Comparison of ENCODE assay signal across 25 cellular contexts in genomic region chr2:86782748-86783147, GRCh38. TPM values are rescaled to one million over a fixed set of nuclear protein-coding genes. Genes with fewer than 3 reads are reported as not detected.
"Had no signal": no experiment of that assay in that cellular context is flagged by ENCODE, and none has a peak within 500 bp of the region (broad histone marks: within the 10 kb centered on the region; RNA-seq: fewer than 3 reads in every experiment).

No MANE protein-coding gene starts in this region.

- H3K27ac ChIP-seq: neural progenitor cell, right atrium auricular region, transverse colon had no signal

- H3K9me3 Mint-ChIP-seq: activated CD4-positive, alpha-beta memory T cell treated with anti-CD3 and anti-CD28 coated beads for 36 hours; activated CD4-positive, alpha-beta T cell treated with anti-CD3 and anti-CD28 coated beads, Interleukin-2, amount 10 ng/mL, durations not matched to agents 24 days and 14 days; activated T-cell treated with anti-CD3 and anti-CD28 coated beads, Interleukin-2, amount 50 U/mL, for 72 hours; endodermal cell; natural killer cell had no signal

- H3K36me3 ChIP-seq: neural progenitor cell, right atrium auricular region, transverse colon had no signal

- H3K4me1 Mint-ChIP-seq: activated CD4-positive, alpha-beta T cell treated with anti-CD3 and anti-CD28 coated beads, Interleukin-2, amount 10 ng/mL, durations not matched to agents 24 days and 14 days; endodermal cell; neural progenitor cell had no signal

- H3K9me3 ChIP-seq: right atrium auricular region, transverse colon had no signal

- H3K4me3 ChIP-seq: neural progenitor cell, right atrium auricular region, smooth muscle cell, transverse colon had no signal

- H3K4me3 Mint-ChIP-seq: activated CD4-positive, alpha-beta memory T cell treated with anti-CD3 and anti-CD28 coated beads for 36 hours; activated CD4-positive, alpha-beta T cell treated with anti-CD3 and anti-CD28 coated beads, Interleukin-2, amount 10 ng/mL, durations not matched to agents 24 days and 14 days; activated T-cell treated with anti-CD3 and anti-CD28 coated beads, Interleukin-2, amount 50 U/mL, for 72 hours; endodermal cell; natural killer cell; neural progenitor cell had no signal

- H3K27ac Mint-ChIP-seq: activated CD4-positive, alpha-beta memory T cell treated with anti-CD3 and anti-CD28 coated beads for 36 hours; activated CD4-positive, alpha-beta T cell treated with anti-CD3 and anti-CD28 coated beads, Interleukin-2, amount 10 ng/mL, durations not matched to agents 24 days and 14 days; endodermal cell; neural progenitor cell had no signal

- H3K27me3 ChIP-seq: right atrium auricular region had no signal

- DNase-seq: activated CD4-positive, alpha-beta memory T cell treated with anti-CD3 and anti-CD28 coated beads for 36 hours; activated CD4-positive, alpha-beta T cell treated with anti-CD3 and anti-CD28 coated beads, Interleukin-2, amount 10 ng/mL, durations not matched to agents 24 days and 14 days; activated CD4-positive, CD25-positive, alpha-beta regulatory T cell treated with anti-CD3 and anti-CD28 coated beads, Interleukin-2, amount 50 U/mL, for 72 hours; activated naive CD4-positive, alpha-beta T cell treated with Interleukin-2 at 50 U/mL for 16 hours; activated T-cell treated with anti-CD3 and anti-CD28 coated beads, Interleukin-2, amount 50 U/mL, for 72 hours; amygdala; caudate nucleus; endodermal cell; foreskin fibroblast; head of caudate nucleus; hippocampal formation; left colon; mesenchymal stem cell; natural killer cell; occipital lobe; stimulated activated CD4-positive, alpha-beta T cell treated with anti-CD3 and anti-CD28 coated beads, Interleukin-15, amount 100 ng/mL, for 24 hours; stimulated activated CD4-positive, alpha-beta T cell treated with anti-CD3 and anti-CD28 coated beads, Interleukin-2, amount 100 ng/mL, for 24 hours; stimulated activated naive CD4-positive, alpha-beta T cell; T-helper 2 cell; transverse colon had no signal

- H3K4me1 ChIP-seq: neural progenitor cell, transverse colon had no signal

- H3K36me3 Mint-ChIP-seq: activated CD4-positive, alpha-beta memory T cell treated with anti-CD3 and anti-CD28 coated beads for 36 hours; neural progenitor cell had no signal

- ATAC-seq: activated T-cell treated with anti-CD3 and anti-CD28 coated beads, Interleukin-2, amount 50 U/mL, for 72 hours; esophagus mucosa; left colon; natural killer cell had no signal

RNA-seq across cellular contexts. Expression of gene CD8A, which starts 8.0 kb away (rescaled TPM):
- total RNA-seq: pulmonary artery endothelial cell, smooth muscle cell had no signal
- polyA plus RNA-seq: smooth muscle cell had no signal
